ENCODE assay signal across 12 cellular contexts in genomic region chr19:51417807-51418152, GRCh38.
DNase-seq lines count a peak whose midpoint lies in the region; ATAC-seq and TF ChIP-seq lines count a peak whose summit lies in the region.
"Had no signal": no experiment of that assay in that cellular context is flagged by ENCODE, and none has a peak within 500 bp of the region (broad histone marks: within the 10 kb centered on the region; RNA-seq: fewer than 3 reads in every experiment).

No MANE protein-coding gene starts in this region.

- no peak overlapping the region for H3K4me3 Mint-ChIP-seq in effector memory CD8-positive, alpha-beta T cell
- H3K4me3 Mint-ChIP-seq: CD4-positive, alpha-beta T cell had no signal

- peak; percentile 5 for ATAC-seq in GM21367 (IDR thresholded peaks at IDR 0.05; ENCODE audit: unreplicated experiment)
- ATAC-seq in HG03196 (IDR thresholded peaks at IDR 0.05; ENCODE audit: unreplicated experiment) = peak; percentile 36
- ATAC-seq in effector memory CD8-positive, alpha-beta T cell (replicated peaks) = peak; percentile 11
- ATAC-seq: Panc1 had no signal

- no peak for DNase-seq in effector memory CD8-positive, alpha-beta T cell
- DNase-seq in hypothalamus (lab: John Stamatoyannopoulos, UW) = no peak
- DNase-seq in NCI-H1092 treated with DMSO at 0.1 percent for 48 hours (lab: John Stamatoyannopoulos, UW) = no peak
- DNase-seq in foreskin fibroblast = no peak
- no peak for DNase-seq in kidney tubule cell (ENCODE audit: low spot score)
- DNase-seq: CD4-positive, alpha-beta T cell; NCI-H2107; retina had no signal

- H3K4me1 Mint-ChIP-seq in effector memory CD8-positive, alpha-beta T cell (ENCODE audit: low read depth in 2 of 2) = peaks cover 6 to 9% of the 10 kb centered on the region in 2 donors

- TF ChIP-seq CTCF in GM12875 (IDR thresholded peaks at IDR 0.05; ENCODE audit: borderline replicate concordance, insufficient read depth, low read depth, low read length) = no peak
- no peak for TF ChIP-seq CTCF in foreskin fibroblast (IDR thresholded peaks at IDR 0.05; ENCODE audit: low read depth, low read length)

- peaks cover 15% of the 10 kb centered on the region for H3K36me3 Mint-ChIP-seq in effector memory CD8-positive, alpha-beta T cell (ENCODE audit: insufficient read depth)

- H3K27ac Mint-ChIP-seq in effector memory CD8-positive, alpha-beta T cell = no peak overlapping the region
- H3K27ac Mint-ChIP-seq: CD4-positive, alpha-beta T cell had no signal

- H3K27me3 Mint-ChIP-seq in effector memory CD8-positive, alpha-beta T cell = peaks cover 20 to 52% of the 10 kb centered on the region in 2 donors

- H3K4me3 ChIP-seq in GM12875 (ENCODE audit: low read depth, low read length) (peak overlapping the region; percentile 56), foreskin fibroblast (ENCODE audit: low read depth in 1 of 2, low read length in 2 of 2) (no peak overlapping the region)

- H3K9me3 Mint-ChIP-seq in effector memory CD8-positive, alpha-beta T cell = no peaks in the 10 kb centered on the region
- H3K9me3 Mint-ChIP-seq: CD4-positive, alpha-beta T cell had no signal
